ENCODE assay signal across 1 cellular context in genomic region chr22:22817468-22818201, GRCh38.
TF ChIP-seq lines count a peak whose summit lies in the region.

No MANE protein-coding gene starts in this region.

TF ChIP-seq in K562, 482 proteins besides CTCF, POLR2A, EP300 and RAD21 (continued from another document):
- peak; percentile 2; the same call in 1 of the 2 replicates for TF ChIP-seq USF2 (CRISPR knock-in tag; IDR thresholded peaks at IDR 0.05)
- TF ChIP-seq ZBTB26 (CRISPR knock-in tag; IDR thresholded peaks at IDR 0.05): no peak
- no peak for TF ChIP-seq MYNN (IDR thresholded peaks at IDR 0.05)
- peak; percentile 53; the same call in 1 of the 2 replicates for TF ChIP-seq MYNN (CRISPR knock-in tag; IDR thresholded peaks at IDR 0.05)
